12 cellular contexts compared by ENCODE assay signal in genomic region chr1:215081566-215082531, GRCh38. TPM values are rescaled to one million over a fixed set of nuclear protein-coding genes. Genes with fewer than 3 reads are reported as not detected.
DNase-seq lines count a peak whose midpoint lies in the region; ATAC-seq and TF ChIP-seq lines count a peak whose summit lies in the region.
"Had no signal": no experiment of that assay in that cellular context is flagged by ENCODE, and none has a peak within 500 bp of the region (broad histone marks: within the 10 kb centered on the region; RNA-seq: fewer than 3 reads in every experiment).

No MANE protein-coding gene starts in this region.

- no peak for TF ChIP-seq EP300 in suprapubic skin (IDR thresholded peaks at IDR 0.05)

- H3K4me3 Mint-ChIP-seq in activated T-cell treated with anti-CD3 and anti-CD28 coated beads, Interleukin-2, amount 50 U/mL, for 24 hours, result peak overlapping the region; percentile 13

- H3K27ac ChIP-seq in caudate nucleus (ENCODE audit: low read depth, low read length), result peak overlapping the region; percentile 33
- H3K27ac ChIP-seq in suprapubic skin, result peak overlapping the region; percentile 21

- no peak for ATAC-seq in GM19397 (IDR thresholded peaks at IDR 0.05; ENCODE audit: unreplicated experiment)
- ATAC-seq: stimulated activated naive B cell treated with anti-CD40 and anti-IgM and Interleukin-4, amounts not matched to agents 10 μg/mL and 1 μg/mL and 100 μg/mL, for 72 hours had no signal

- 5% methylated on average over 46 of the region's 46 CpGs for WGBS in suprapubic skin

- H3K4me1 ChIP-seq in suprapubic skin, result peaks cover 17% of the 10 kb centered on the region

- no peak for DNase-seq in activated T-cell treated with anti-CD3 and anti-CD28 coated beads, Interleukin-2, amount 50 U/mL, for 24 hours
- DNase-seq in activated T-cell treated with anti-CD3 and anti-CD28 coated beads, Interleukin-2, amount 50 U/mL, for 1 hour, result no peak
- DNase-seq in caudate nucleus (lab: John Stamatoyannopoulos, UW) (peak in 4 of 61 donors; percentile 2 to 37 (median 24)), left kidney (ENCODE audit: low read depth, low spot score) (peak; percentile 36), suprapubic skin (ENCODE audit: low spot score in 2 of 2) (no peak), NCI-H187 treated with DMSO at 0.1 percent for 48 hours (lab: John Stamatoyannopoulos, UW) (no peak), LoVo (ENCODE audit: low spot score) (no peak)
- DNase-seq: foreskin melanocyte; NCI-H2081 treated with DMSO at 0.1 percent for 48 hours; stimulated activated naive B cell treated with anti-CD40 and anti-IgM and Interleukin-4, amounts not matched to agents 10 μg/mL and 1 μg/mL and 100 μg/mL, for 72 hours had no signal

- H3K4me3 ChIP-seq in suprapubic skin, result peak overlapping the region; percentile 55

- no peaks in the 10 kb centered on the region for H3K9me3 Mint-ChIP-seq in activated T-cell treated with anti-CD3 and anti-CD28 coated beads, Interleukin-2, amount 50 U/mL, for 24 hours

- no peak for TF ChIP-seq CTCF in suprapubic skin (IDR thresholded peaks at IDR 0.05)

- no peaks in the 10 kb centered on the region for H3K9me3 ChIP-seq in suprapubic skin

- no peak for TF ChIP-seq POLR2A in suprapubic skin (IDR thresholded peaks at IDR 0.05)

- peaks cover 8% of the 10 kb centered on the region for H3K4me1 Mint-ChIP-seq in activated T-cell treated with anti-CD3 and anti-CD28 coated beads, Interleukin-2, amount 50 U/mL, for 24 hours (ENCODE audit: low read depth)

- H3K27ac Mint-ChIP-seq in activated T-cell treated with anti-CD3 and anti-CD28 coated beads, Interleukin-2, amount 50 U/mL, for 24 hours, result no peak overlapping the region
- H3K27ac Mint-ChIP-seq: stimulated activated naive B cell treated with anti-CD40 and anti-IgM and Interleukin-4, amounts not matched to agents 10 μg/mL and 1 μg/mL and 100 μg/mL, for 72 hours had no signal

- no peaks in the 10 kb centered on the region for H3K36me3 ChIP-seq in suprapubic skin

- H3K36me3 Mint-ChIP-seq in activated T-cell treated with anti-CD3 and anti-CD28 coated beads, Interleukin-2, amount 50 U/mL, for 24 hours (ENCODE audit: low read depth), result no peaks in the 10 kb centered on the region
- H3K36me3 Mint-ChIP-seq: stimulated activated naive B cell treated with anti-CD40 and anti-IgM and Interleukin-4, amounts not matched to agents 10 μg/mL and 1 μg/mL and 100 μg/mL, for 72 hours had no signal

- peaks cover 58% of the 10 kb centered on the region for H3K27me3 Mint-ChIP-seq in activated T-cell treated with anti-CD3 and anti-CD28 coated beads, Interleukin-2, amount 50 U/mL, for 24 hours

- H3K27me3 ChIP-seq in suprapubic skin, result peaks cover 29% of the 10 kb centered on the region

RNA-seq across cellular contexts. Expression of gene KCNK2, which starts 0.7 kb away (rescaled TPM):
- 1 to 10 TPM; 1.4 to 8.2 (median 5.2) TPM for total RNA-seq in suprapubic skin
- total RNA-seq: A673 had no signal
